In the genomic region with DNA sequence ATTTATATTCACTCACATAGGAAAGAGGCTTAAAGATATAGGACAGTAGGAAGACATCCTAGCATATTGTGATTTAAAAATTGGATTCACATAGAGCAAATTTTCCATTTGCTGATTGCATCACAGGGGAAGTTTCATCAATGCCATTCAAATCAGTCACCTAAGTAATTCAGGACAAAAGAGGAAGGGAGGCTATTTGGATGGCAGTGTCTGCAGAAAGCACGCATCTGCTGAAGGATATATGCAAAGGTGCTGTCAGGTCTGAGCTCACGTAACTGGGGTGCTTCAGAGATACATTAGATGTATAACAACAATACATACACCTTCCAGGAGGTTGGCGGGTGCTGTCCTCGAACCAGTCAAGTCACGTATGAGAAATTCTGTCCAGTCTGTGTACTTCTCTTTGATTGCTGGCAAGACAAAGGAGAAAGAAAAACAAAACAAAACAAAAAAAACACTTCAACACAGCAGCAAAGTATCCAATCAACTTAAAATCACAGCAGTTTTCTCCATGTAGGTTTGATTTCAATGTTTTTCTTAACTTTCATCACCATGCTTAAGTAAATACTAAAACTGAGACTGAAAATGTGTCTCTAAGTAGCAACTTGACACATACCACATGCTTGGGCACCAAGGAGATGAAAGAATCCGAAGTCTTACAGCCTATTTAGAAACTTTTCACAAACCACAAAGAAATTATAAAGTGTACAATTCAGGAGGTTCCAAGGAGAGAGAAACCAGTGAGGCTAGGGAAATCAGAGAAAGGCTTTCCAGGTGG, we compare ENCODE assay signal across 22 cellular contexts.
A peak's percentile ranks its signal among the peaks of the same experiment; 100 is the strongest.
DNase-seq lines count a peak whose midpoint lies in the region; ATAC-seq and TF ChIP-seq lines count a peak whose summit lies in the region.
"Had no signal": no experiment of that assay in that cellular context is flagged by ENCODE, and none has a peak within 500 bp of the region (broad histone marks: within the 10 kb centered on the region; RNA-seq: fewer than 3 reads in every experiment).

No MANE protein-coding gene starts in this region.

- intact Hi-C loops in activated CD4-positive, alpha-beta T cell treated with anti-CD3 and anti-CD28 coated beads for 36 hours (cut with DNase I, micrococcal nuclease) = no loop called here

- CTCF ChIA-PET in activated CD4-positive, alpha-beta T cell treated with anti-CD3 and anti-CD28 coated beads for 36 hours (lab: Charles Lee) = no interaction called here

- POLR2A ChIA-PET in activated CD4-positive, alpha-beta T cell treated with anti-CD3 and anti-CD28 coated beads for 36 hours (lab: Charles Lee) = no interaction called here

- no peak for TF ChIP-seq CTCF in progenitor cell of endocrine pancreas (IDR thresholded peaks at IDR 0.05; ENCODE audit: unreplicated experiment)

- DNase-seq in activated CD4-positive, alpha-beta T cell treated with anti-CD3 and anti-CD28 coated beads for 36 hours = no peak
- no peak for DNase-seq in activated CD4-positive, alpha-beta T cell treated with anti-CD3 and anti-CD28 coated beads for 4 hours
- DNase-seq in progenitor cell of endocrine pancreas (ENCODE audit: low spot score, unreplicated experiment) = no peak
- DNase-seq in Ammon's horn (ENCODE audit: low spot score) = no peak
- DNase-seq: activated CD4-positive, alpha-beta T cell treated with anti-CD3 and anti-CD28 coated beads, Interleukin-2, amount 10 ng/mL, durations not matched to agents 7 days and 5 days; activated effector memory CD4-positive, alpha-beta T cell treated with anti-CD3 and anti-CD28 coated beads, Interleukin-2, amount 50 U/mL, for 16 hours; adrenal gland; DND-41; endodermal cell; GOT3; NCI-H187; NCI-H774; nucleus accumbens; PC-9; SHP77 treated with DMSO at 0.1 percent for 48 hours had no signal

- H3K27ac Mint-ChIP-seq in activated CD4-positive, alpha-beta T cell treated with anti-CD3 and anti-CD28 coated beads for 36 hours = peak overlapping the region; percentile 29
- H3K27ac Mint-ChIP-seq in activated T-helper 17 cell treated with anti-CD3 and anti-CD28 coated beads, Interleukin-2, amount 50 U/mL, for 72 hours = no peak overlapping the region
- H3K27ac Mint-ChIP-seq in progenitor cell of endocrine pancreas = peak overlapping the region; percentile 22
- H3K27ac Mint-ChIP-seq: activated CD4-positive, alpha-beta T cell treated with anti-CD3 and anti-CD28 coated beads, Interleukin-2, amount 10 ng/mL, durations not matched to agents 7 days and 5 days; endodermal cell; type B pancreatic cell had no signal

- no peak overlapping the region for H3K4me3 Mint-ChIP-seq in activated CD4-positive, alpha-beta T cell treated with anti-CD3 and anti-CD28 coated beads for 36 hours
- H3K4me3 Mint-ChIP-seq in activated T-helper 17 cell treated with anti-CD3 and anti-CD28 coated beads, Interleukin-2, amount 50 U/mL, for 72 hours = no peak overlapping the region
- no peak overlapping the region for H3K4me3 Mint-ChIP-seq in progenitor cell of endocrine pancreas (ENCODE audit: low read depth)
- H3K4me3 Mint-ChIP-seq: activated CD4-positive, alpha-beta T cell treated with anti-CD3 and anti-CD28 coated beads, Interleukin-2, amount 10 ng/mL, durations not matched to agents 7 days and 5 days; endodermal cell; type B pancreatic cell had no signal

- ATAC-seq in activated CD4-positive, alpha-beta T cell treated with anti-CD3 and anti-CD28 coated beads for 36 hours = peak; percentile 61
- ATAC-seq in HG02870 (IDR thresholded peaks at IDR 0.05; ENCODE audit: unreplicated experiment) (peak; percentile 56), HG03045 (IDR thresholded peaks at IDR 0.05; ENCODE audit: unreplicated experiment) (no peak), GM21619 (IDR thresholded peaks at IDR 0.05; ENCODE audit: unreplicated experiment) (no peak)
- ATAC-seq in activated T-helper 17 cell treated with anti-CD3 and anti-CD28 coated beads, Interleukin-2, amount 50 U/mL, for 72 hours (replicated peaks) = peak; percentile 76
- ATAC-seq: gastroesophageal sphincter had no signal

- peaks cover 32% of the 10 kb centered on the region for H3K4me1 Mint-ChIP-seq in activated CD4-positive, alpha-beta T cell treated with anti-CD3 and anti-CD28 coated beads for 36 hours
- peaks cover 18% of the 10 kb centered on the region for H3K4me1 Mint-ChIP-seq in activated T-helper 17 cell treated with anti-CD3 and anti-CD28 coated beads, Interleukin-2, amount 50 U/mL, for 72 hours
- H3K4me1 Mint-ChIP-seq in progenitor cell of endocrine pancreas (ENCODE audit: low read depth) = no peaks in the 10 kb centered on the region
- H3K4me1 Mint-ChIP-seq: endodermal cell had no signal

- H3K9me3 Mint-ChIP-seq in activated CD4-positive, alpha-beta T cell treated with anti-CD3 and anti-CD28 coated beads for 36 hours (ENCODE audit: low read depth) = no peaks in the 10 kb centered on the region
- H3K9me3 Mint-ChIP-seq in activated T-helper 17 cell treated with anti-CD3 and anti-CD28 coated beads, Interleukin-2, amount 50 U/mL, for 72 hours = no peaks in the 10 kb centered on the region
- H3K9me3 Mint-ChIP-seq in progenitor cell of endocrine pancreas (ENCODE audit: low read depth) = peaks cover 8% of the 10 kb centered on the region
- H3K9me3 Mint-ChIP-seq: activated CD4-positive, alpha-beta T cell treated with anti-CD3 and anti-CD28 coated beads, Interleukin-2, amount 10 ng/mL, durations not matched to agents 7 days and 5 days; endodermal cell; IgD-negative memory B cell; type B pancreatic cell had no signal

- peaks cover 25% of the 10 kb centered on the region for H3K36me3 Mint-ChIP-seq in activated CD4-positive, alpha-beta T cell treated with anti-CD3 and anti-CD28 coated beads for 36 hours (ENCODE audit: low read depth)
- H3K36me3 Mint-ChIP-seq in activated T-helper 17 cell treated with anti-CD3 and anti-CD28 coated beads, Interleukin-2, amount 50 U/mL, for 72 hours (ENCODE audit: low read depth) = peaks cover 36% of the 10 kb centered on the region
- H3K36me3 Mint-ChIP-seq in progenitor cell of endocrine pancreas (ENCODE audit: insufficient read depth) = no peaks in the 10 kb centered on the region
- H3K36me3 Mint-ChIP-seq: type B pancreatic cell had no signal

- H3K27me3 Mint-ChIP-seq in activated CD4-positive, alpha-beta T cell treated with anti-CD3 and anti-CD28 coated beads for 36 hours = no peaks in the 10 kb centered on the region
- no peaks in the 10 kb centered on the region for H3K27me3 Mint-ChIP-seq in activated T-helper 17 cell treated with anti-CD3 and anti-CD28 coated beads, Interleukin-2, amount 50 U/mL, for 72 hours
- no peaks in the 10 kb centered on the region for H3K27me3 Mint-ChIP-seq in progenitor cell of endocrine pancreas
- H3K27me3 Mint-ChIP-seq: activated CD4-positive, alpha-beta T cell treated with anti-CD3 and anti-CD28 coated beads, Interleukin-2, amount 10 ng/mL, durations not matched to agents 7 days and 5 days; IgD-negative memory B cell had no signal

Comparison
In these comparisons a context has a peak if more than half of its experiments do, and no peak if none do; other contexts are left out.
1. ATAC-seq: peak in activated CD4-positive, alpha-beta T cell treated with anti-CD3 and anti-CD28 coated beads for 36 hours (single experiment), HG02870 (single experiment) and activated T-helper 17 cell treated with anti-CD3 and anti-CD28 coated beads, Interleukin-2, amount 50 U/mL, for 72 hours (single experiment); none in HG03045 (single experiment) and GM21619 (single experiment).